In the genomic region with DNA sequence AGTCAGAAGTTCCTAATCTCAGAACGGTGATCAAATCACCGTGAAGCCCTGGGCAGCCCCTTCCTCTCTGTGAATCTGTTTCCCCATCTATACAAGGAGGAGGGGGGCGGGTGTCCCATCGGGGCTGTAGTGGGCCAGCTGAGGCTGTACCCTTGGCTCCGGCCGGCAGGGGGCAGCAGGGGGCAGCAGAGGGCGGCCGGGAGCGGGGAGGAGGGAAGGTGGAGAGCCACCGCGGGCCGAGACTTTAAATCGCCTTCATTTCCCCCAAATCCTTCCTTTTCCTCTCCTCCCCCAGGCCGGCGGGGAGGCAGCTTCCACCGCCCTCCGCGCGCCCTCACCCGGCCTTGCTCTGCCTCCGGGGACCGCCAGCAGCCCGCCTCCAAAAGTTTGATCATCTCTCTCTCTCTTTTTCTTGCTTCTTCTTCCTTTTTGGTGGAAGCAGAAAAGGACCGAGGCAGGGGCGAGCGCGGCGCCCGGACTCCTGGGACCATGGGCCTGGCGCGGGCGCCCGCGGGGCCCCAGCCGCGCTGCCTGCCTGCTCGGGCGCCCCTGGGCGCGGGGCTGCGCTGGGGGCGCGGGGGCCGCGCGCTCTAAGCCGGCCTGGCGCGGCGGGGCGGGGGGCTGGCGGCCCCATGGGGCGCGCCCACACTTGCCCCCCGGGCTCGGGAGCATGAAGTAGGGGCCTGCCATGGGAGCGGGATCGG, we compare ENCODE assay signal across 8 cellular contexts. TPM values are rescaled to one million over a fixed set of nuclear protein-coding genes. Genes with fewer than 3 reads are reported as not detected.
DNase-seq lines count a peak whose midpoint lies in the region; ATAC-seq and TF ChIP-seq lines count a peak whose summit lies in the region.

A gene (plus strand): TSS at position 275 of the 704 bp plus-strand sequence. CDS start 414 bp downstream, at position 689.

- H3K36me3 Mint-ChIP-seq in CD4-positive, alpha-beta T cell (ENCODE audit: low read depth), result no peaks in the 10 kb centered on the region
- no peaks in the 10 kb centered on the region for H3K36me3 Mint-ChIP-seq in IgD-negative memory B cell
- H3K36me3 Mint-ChIP-seq in activated naive CD4-positive, alpha-beta T cell treated with anti-CD3 and anti-CD28 coated beads, Interleukin-2, amount 10 ng/mL, durations not matched to agents 7 days and 5 days, result no peaks in the 10 kb centered on the region

- H3K9me3 Mint-ChIP-seq in CD4-positive, alpha-beta T cell, result no peaks in the 10 kb centered on the region
- H3K9me3 Mint-ChIP-seq in IgD-negative memory B cell, result peaks cover 0 to 3% (median 0%) of the 10 kb centered on the region in 3 donors
- H3K9me3 Mint-ChIP-seq in activated naive CD4-positive, alpha-beta T cell treated with anti-CD3 and anti-CD28 coated beads, Interleukin-2, amount 10 ng/mL, durations not matched to agents 7 days and 5 days, result no peaks in the 10 kb centered on the region

- peaks cover 0 to 5% of the 10 kb centered on the region in 2 experiments for H3K4me1 ChIP-seq in neutrophil (ENCODE audit: control insufficient read depth in 1 of 2, insufficient read depth in 1 of 2, low read depth in 1 of 2, low read length in 1 of 2)

- no peak within 1 kb of the TSS for H3K27ac ChIP-seq in CD4-positive, alpha-beta T cell (ENCODE audit: low read depth, low read length)
- no peak within 1 kb of the TSS for H3K27ac ChIP-seq in neutrophil

- no peak within 1 kb of the TSS for H3K27ac Mint-ChIP-seq in CD4-positive, alpha-beta T cell
- peak within 1 kb of the TSS in 1 of 3 donors; percentile 76 for H3K27ac Mint-ChIP-seq in IgD-negative memory B cell
- H3K27ac Mint-ChIP-seq in activated naive CD4-positive, alpha-beta T cell treated with anti-CD3 and anti-CD28 coated beads, Interleukin-2, amount 10 ng/mL, durations not matched to agents 7 days and 5 days, result peak within 1 kb of the TSS; percentile 11

- in situ Hi-C loops in SK-MEL-5 (cut with HindIII; ENCODE audit: low pct_unique_long_range_greater_than_20kb, low sequenced_read_pairs), result no loop called here

- peaks cover 56% of the 10 kb centered on the region for H3K27me3 Mint-ChIP-seq in CD4-positive, alpha-beta T cell
- H3K27me3 Mint-ChIP-seq in IgD-negative memory B cell, result peaks cover 38% of the 10 kb centered on the region
- peaks cover 84% of the 10 kb centered on the region for H3K27me3 Mint-ChIP-seq in activated naive CD4-positive, alpha-beta T cell treated with anti-CD3 and anti-CD28 coated beads, Interleukin-2, amount 10 ng/mL, durations not matched to agents 7 days and 5 days

- H3K4me1 Mint-ChIP-seq in CD4-positive, alpha-beta T cell (ENCODE audit: low read depth), result peaks cover 28% of the 10 kb centered on the region
- peaks cover 6 to 12% (median 12%) of the 10 kb centered on the region in 3 donors for H3K4me1 Mint-ChIP-seq in IgD-negative memory B cell
- peaks cover 17% of the 10 kb centered on the region for H3K4me1 Mint-ChIP-seq in activated naive CD4-positive, alpha-beta T cell treated with anti-CD3 and anti-CD28 coated beads, Interleukin-2, amount 10 ng/mL, durations not matched to agents 7 days and 5 days

- CTCF ChIA-PET in CD4-positive, alpha-beta T cell (lab: Charles Lee), result interaction anchor here (0.8 to 1.3 kb wide), 3 partner anchors 14 to 135 kb away, joined by 3 to 5 read pairs (median 4); no protein-coding TSS in a partner anchor
- CTCF ChIA-PET in activated naive CD4-positive, alpha-beta T cell treated with anti-CD3 and anti-CD28 coated beads, Interleukin-2, amount 10 ng/mL, durations not matched to agents 7 days and 5 days (lab: Charles Lee), result interaction anchor here (0.5 to 4.6 kb wide), 9 partner anchors 14 to 380 kb away, joined by 3 to 27 read pairs (median 3); no protein-coding TSS in a partner anchor

- peak within 1 kb of the TSS; percentile 25 to 53 for H3K4me3 ChIP-seq in neutrophil (ENCODE audit: low read depth in 1 of 2, low read length in 1 of 2)

- peak; percentile 84 for TF ChIP-seq CTCF in CD4-positive, alpha-beta T cell (IDR thresholded peaks at IDR 0.05)
- TF ChIP-seq CTCF in GM20000 (IDR thresholded peaks at IDR 0.05; ENCODE audit: extremely low read depth, missing control alignments), result peak; percentile 81
- TF ChIP-seq CTCF in neutrophil (IDR thresholded peaks at IDR 0.05), result peak; percentile 67

- peak; percentile 83 for ATAC-seq in CD4-positive, alpha-beta T cell (ENCODE audit: poor library complexity)

- POLR2A ChIA-PET in CD4-positive, alpha-beta T cell (lab: Charles Lee), result no interaction called here

- H3K27me3 ChIP-seq in CD4-positive, alpha-beta T cell (ENCODE audit: control insufficient read depth, insufficient read depth, low read length), result peaks cover 48% of the 10 kb centered on the region
- H3K27me3 ChIP-seq in neutrophil, result peaks cover 99% of the 10 kb centered on the region

- H3K36me3 ChIP-seq in neutrophil, result no peaks in the 10 kb centered on the region

- peak; percentile 56 to 84 (median 70) for DNase-seq in CD4-positive, alpha-beta T cell
- DNase-seq in GM20000 (ENCODE audit: low spot score), result peak; percentile 95
- peak; percentile 76 for DNase-seq in SK-MEL-5 (ENCODE audit: low read depth, low spot score)
- DNase-seq in activated naive CD4-positive, alpha-beta T cell treated with anti-CD3 and anti-CD28 coated beads, Interleukin-2, amount 10 ng/mL, durations not matched to agents 7 days and 5 days, result peak; percentile 85
- DNase-seq in germinal center (ENCODE audit: low spot score), result peak; percentile 79
- peak; percentile 66 for DNase-seq in stromal cell of bone marrow (ENCODE audit: low read depth)

- intact Hi-C loops in CD4-positive, alpha-beta T cell (cut with DNase I, micrococcal nuclease), result loop anchor here (1.0 kb wide), 1 partner anchor 136 kb away; no protein-coding TSS in a partner anchor

- H3K4me3 Mint-ChIP-seq in CD4-positive, alpha-beta T cell, result peak within 1 kb of the TSS; percentile 93
- H3K4me3 Mint-ChIP-seq in IgD-negative memory B cell, result peak within 1 kb of the TSS; percentile 72 to 92 (median 84)
- H3K4me3 Mint-ChIP-seq in activated naive CD4-positive, alpha-beta T cell treated with anti-CD3 and anti-CD28 coated beads, Interleukin-2, amount 10 ng/mL, durations not matched to agents 7 days and 5 days, result peak within 1 kb of the TSS; percentile 72

- no peaks in the 10 kb centered on the region for H3K9me3 ChIP-seq in CD4-positive, alpha-beta T cell (ENCODE audit: control insufficient read depth, low read length)
- H3K9me3 ChIP-seq in neutrophil, result no peaks in the 10 kb centered on the region

RNA-seq across cellular contexts. Expression of the gene that starts here (rescaled TPM):
- total RNA-seq in CD4-positive, alpha-beta T cell, result 1 to 10 TPM in 1 of 2 experiments, under 1 TPM in 1; 0.87 to 1.2 TPM
- not detected for polyA plus RNA-seq in IgD-negative memory B cell
- total RNA-seq in SK-MEL-5 (2014; rRNA removed; shearing (Covaris generic)), result 0.90 and 2.3 TPM in 2 replicates
- polyA plus RNA-seq in SK-MEL-5 (2015; cell fraction: cytosol; rRNA removed), result 2.0 and 2.6 TPM in 2 replicates
- 29.0 and 39.3 TPM in 2 replicates for polyA plus RNA-seq in SK-MEL-5 (2015; cell fraction: nucleus; rRNA removed)
